ENCODE assay signal across 32 cellular contexts in genomic region chr12:122150127-122150681, GRCh38. TPM values are rescaled to one million over a fixed set of nuclear protein-coding genes. Genes with fewer than 3 reads are reported as not detected.
"Had no signal": no experiment of that assay in that cellular context is flagged by ENCODE, and none has a peak within 500 bp of the region (broad histone marks: within the 10 kb centered on the region; RNA-seq: fewer than 3 reads in every experiment).

No MANE protein-coding gene starts in this region.

- H3K4me3 ChIP-seq: adrenal gland, body of pancreas, esophagus muscularis mucosa, gastrocnemius medialis, heart left ventricle had no signal

- DNase-seq: activated CD4-positive, alpha-beta memory T cell treated with anti-CD3 and anti-CD28 coated beads for 36 hours; activated CD4-positive, alpha-beta T cell treated with anti-CD3 and anti-CD28 coated beads for 36 hours; activated CD4-positive, alpha-beta T cell treated with anti-CD3 and anti-CD28 coated beads, Interleukin-2, amount 10 ng/mL, durations not matched to agents 24 days and 14 days; activated CD4-positive, CD25-positive, alpha-beta regulatory T cell; activated CD4-positive, CD25-positive, alpha-beta regulatory T cell treated with anti-CD3 and anti-CD28 coated beads, Interleukin-2, amount 50 U/mL, for 72 hours; activated CD8-positive, alpha-beta memory T cell treated with anti-CD3 and anti-CD28 coated beads, Interleukin-2, amount 10 ng/mL, durations not matched to agents 7 days and 5 days; activated CD8-positive, alpha-beta memory T cell treated with anti-CD3 and anti-CD28 coated beads, Interleukin-2, amount 50 U/mL, for 4 hours; activated CD8-positive, alpha-beta T cell treated with anti-CD3 and anti-CD28 coated beads, Interleukin-2, amount 10 ng/mL, durations not matched to agents 7 days and 5 days; activated effector memory CD4-positive, alpha-beta T cell treated with anti-CD3 and anti-CD28 coated beads, Interleukin-2, amount 50 U/mL, for 16 hours; activated naive CD4-positive, alpha-beta T cell treated with anti-CD3 and anti-CD28 coated beads for 36 hours; activated naive CD8-positive, alpha-beta T cell treated with anti-CD3 and anti-CD28 coated beads for 36 hours; activated naive CD8-positive, alpha-beta T cell treated with anti-CD3 and anti-CD28 coated beads, Interleukin-2, amount 50 U/mL, for 24 hours; activated T-cell treated with anti-CD3 and anti-CD28 coated beads, Interleukin-2, amount 50 U/mL, for 1 hour; activated T-cell treated with anti-CD3 and anti-CD28 coated beads, Interleukin-2, amount 50 U/mL, for 48 hours; adrenal gland; amygdala; aorta; body of pancreas; caudate nucleus; cortex of kidney; dermis blood vessel endothelial cell; effector CD4-positive, alpha-beta T cell; effector memory CD8-positive, alpha-beta T cell; erythroblast; foreskin keratinocyte; gastrocnemius medialis; glutamatergic neuron; heart left ventricle; T1000 had no signal

- H3K27me3 ChIP-seq: adrenal gland, body of pancreas, esophagus muscularis mucosa, gastrocnemius medialis had no signal

- H3K36me3 ChIP-seq: adrenal gland, heart left ventricle had no signal

- ATAC-seq: activated CD4-positive, alpha-beta T cell treated with anti-CD3 and anti-CD28 coated beads for 36 hours; activated CD8-positive, alpha-beta memory T cell treated with anti-CD3 and anti-CD28 coated beads, Interleukin-2, amount 10 ng/mL, durations not matched to agents 7 days and 5 days; activated CD8-positive, alpha-beta T cell treated with anti-CD3 and anti-CD28 coated beads, Interleukin-2, amount 10 ng/mL, durations not matched to agents 7 days and 5 days; activated naive CD8-positive, alpha-beta T cell treated with anti-CD3 and anti-CD28 coated beads, Interleukin-2, amount 50 U/mL, for 24 hours; body of pancreas; effector memory CD8-positive, alpha-beta T cell; foreskin keratinocyte; gastrocnemius medialis; heart left ventricle had no signal

RNA-seq across cellular contexts. Expression of gene IL31, which starts 23.8 kb away (rescaled TPM):
- total RNA-seq: activated CD8-positive, alpha-beta memory T cell treated with anti-CD3 and anti-CD28 coated beads, Interleukin-2, amount 10 ng/mL, durations not matched to agents 7 days and 5 days; activated CD8-positive, alpha-beta T cell treated with anti-CD3 and anti-CD28 coated beads, Interleukin-2, amount 10 ng/mL, durations not matched to agents 7 days and 5 days; activated naive CD4-positive, alpha-beta T cell treated with anti-CD3 and anti-CD28 coated beads for 36 hours; activated naive CD8-positive, alpha-beta T cell treated with anti-CD3 and anti-CD28 coated beads for 36 hours; adrenal gland; aorta; body of pancreas; chondrocyte; dermis blood vessel endothelial cell; esophagus muscularis mucosa; foreskin keratinocyte; gastrocnemius medialis; heart left ventricle; T-helper 2 cell treated with Interferon-gamma antibody and Interleukin-4, amounts not matched to agents 100 ng/mL and 5 ng/mL, for 36 hours had no signal
- polyA plus RNA-seq: adrenal gland, aorta, foreskin keratinocyte, heart left ventricle had no signal

RNA-seq across cellular contexts. Expression of gene LRRC43, which starts 32.7 kb away (rescaled TPM):
- total RNA-seq: activated CD8-positive, alpha-beta T cell treated with anti-CD3 and anti-CD28 coated beads, Interleukin-2, amount 10 ng/mL, durations not matched to agents 7 days and 5 days; aorta; gastrocnemius medialis; T-helper 2 cell treated with Interferon-gamma antibody and Interleukin-4, amounts not matched to agents 100 ng/mL and 5 ng/mL, for 36 hours had no signal
- polyA plus RNA-seq: aorta had no signal

RNA-seq across cellular contexts. Expression of gene B3GNT4, which starts 53.3 kb away (rescaled TPM):
- total RNA-seq: aorta, body of pancreas, esophagus muscularis mucosa, gastrocnemius medialis, heart left ventricle had no signal
